In the genomic region with DNA sequence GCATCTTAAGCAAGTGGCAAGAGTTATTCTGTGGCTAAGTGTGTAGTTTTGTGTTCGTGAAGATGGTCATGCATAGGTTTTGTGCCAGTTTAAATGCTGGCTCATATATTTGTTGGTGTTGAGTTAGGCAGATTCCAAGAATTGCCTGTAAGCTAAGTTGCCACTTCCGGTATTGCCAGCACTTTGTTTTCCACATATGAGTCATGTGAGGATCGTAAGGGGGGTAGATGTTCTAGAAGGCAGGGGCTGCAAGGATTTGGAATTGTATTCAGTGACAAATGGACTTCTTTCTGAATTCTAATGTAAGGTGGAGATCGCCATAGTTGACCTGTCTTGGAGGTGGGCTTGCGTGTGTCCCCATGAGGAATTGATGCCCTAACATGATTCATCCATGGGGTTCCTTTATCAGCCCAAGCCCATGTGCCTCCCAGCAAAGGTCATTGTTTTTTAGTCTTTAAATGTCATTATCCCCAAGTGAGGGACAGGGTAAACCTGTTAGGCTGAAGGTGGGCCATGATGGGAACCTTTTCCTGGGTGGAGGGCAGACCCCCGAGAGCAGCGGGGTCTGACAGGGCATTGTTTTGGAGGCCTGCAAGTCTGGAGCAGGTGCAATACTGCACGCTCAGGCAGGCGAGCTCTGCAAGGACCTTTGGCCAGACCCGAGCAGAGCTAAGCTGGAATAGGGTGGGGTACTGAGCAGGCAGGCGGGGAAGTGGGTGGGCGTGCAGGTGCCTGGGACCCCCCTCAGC, we compare ENCODE assay signal across 10 cellular contexts.
A peak's percentile ranks its signal among the peaks of the same experiment; 100 is the strongest.
DNase-seq lines count a peak whose midpoint lies in the region; ATAC-seq, FAIRE-seq and TF ChIP-seq lines count a peak whose summit lies in the region.
"Had no signal": no experiment of that assay in that cellular context is flagged by ENCODE, and none has a peak within 500 bp of the region (broad histone marks: within the 10 kb centered on the region; RNA-seq: fewer than 3 reads in every experiment).

No MANE protein-coding gene starts in this region.

- DNase-seq in GM12891 (ENCODE audit: insufficient read length, low spot score) (no peak), RWPE2 (ENCODE audit: low spot score) (no peak), epithelial cell of esophagus (ENCODE audit: low read depth) (peak; percentile 70), gastrocnemius medialis (no peak), retina (no peak), HuH-7 (ENCODE audit: low spot score) (no peak)
- DNase-seq: hypothalamus had no signal

- peak; percentile 72 for FAIRE-seq in GM12891 (lab: Jason Lieb, UNC)

- in situ Hi-C loops in gastrocnemius medialis (cut with MboI; ENCODE audit: low sequenced_read_pairs in 4 of 4) = no loop called here

- H3K36me3 ChIP-seq in RWPE2 (ENCODE audit: low read depth) (peaks cover 16% of the 10 kb centered on the region), gastrocnemius medialis (no peaks in the 10 kb centered on the region)

- intact Hi-C loops in gastrocnemius medialis (cut with DNase I; ENCODE audit: low total_unique reads) = no loop called here

- no peak for TF ChIP-seq CTCF in RWPE2 (IDR thresholded peaks at IDR 0.05; ENCODE audit: poor library complexity, severe bottlenecking)
- TF ChIP-seq CTCF in epithelial cell of esophagus (IDR thresholded peaks at IDR 0.05; ENCODE audit: insufficient read depth, low read depth, low read length, missing control alignments) = no peak
- TF ChIP-seq CTCF in gastrocnemius medialis (IDR thresholded peaks at IDR 0.05 in 4 of 5, conservative IDR thresholded peaks at IDR 0.05 in 1 of 5) = no peak

- TF ChIP-seq POLR2A in GM12891 (IDR thresholded peaks at IDR 0.05; ENCODE audit: low read depth, low read length) (no peak), gastrocnemius medialis (IDR thresholded peaks at IDR 0.05) (no peak)

- no peaks in the 10 kb centered on the region for H3K27me3 ChIP-seq in RWPE2 (ENCODE audit: insufficient read depth, poor library complexity, severe bottlenecking)
- no peaks in the 10 kb centered on the region for H3K27me3 ChIP-seq in gastrocnemius medialis

- peaks cover 45% of the 10 kb centered on the region for H3K4me1 ChIP-seq in RWPE2 (ENCODE audit: insufficient read depth, poor library complexity, severe bottlenecking)
- peaks cover 70 to 95% of the 10 kb centered on the region in 2 donors for H3K4me1 ChIP-seq in gastrocnemius medialis

- H3K9me3 ChIP-seq in RWPE2 (ENCODE audit: severe bottlenecking) = no peaks in the 10 kb centered on the region
- no peaks in the 10 kb centered on the region for H3K9me3 ChIP-seq in gastrocnemius medialis

- ATAC-seq in RWPE2 (ENCODE audit: low read depth) (peak; percentile 60), gastrocnemius medialis (no peak), HG02610 (IDR thresholded peaks at IDR 0.05; ENCODE audit: unreplicated experiment) (no peak), GM18511 (IDR thresholded peaks at IDR 0.05; ENCODE audit: unreplicated experiment) (no peak)

- H3K4me3 ChIP-seq in RWPE2 (ENCODE audit: severe bottlenecking) = no peak overlapping the region
- no peak overlapping the region for H3K4me3 ChIP-seq in epithelial cell of esophagus (ENCODE audit: low read length)
- H3K4me3 ChIP-seq in gastrocnemius medialis = no peak overlapping the region

- peak overlapping the region; percentile 57 for H3K27ac ChIP-seq in RWPE2 (ENCODE audit: poor library complexity, severe bottlenecking)
- peak overlapping the region; percentile 85 to 98 (median 95) for H3K27ac ChIP-seq in gastrocnemius medialis
- H3K27ac ChIP-seq: VCaP had no signal

TF ChIP-seq in GM12891, 5 proteins besides CTCF, POLR2A, EP300 and RAD21:
- TF ChIP-seq POLR2AphosphoS5 (IDR thresholded peaks at IDR 0.05; ENCODE audit: low read depth, low read length) (no peak), POU2F2 (IDR thresholded peaks at IDR 0.05; ENCODE audit: low read depth, low read length) (no peak), TAF1 (IDR thresholded peaks at IDR 0.05; ENCODE audit: low read depth, low read length) (no peak), SPI1 (IDR thresholded peaks at IDR 0.05; ENCODE audit: low read depth, low read length) (no peak), PAX5 (IDR thresholded peaks at IDR 0.05; ENCODE audit: insufficient read depth, low read length, severe bottlenecking) (no peak)
TF ChIP-seq in GM12891: peak in this region for 0.
